In genomic region chr19:14085309-14085995, GRCh38 we compare ENCODE assay signal across 25 cellular contexts. TPM values are rescaled to one million over a fixed set of nuclear protein-coding genes. Genes with fewer than 3 reads are reported as not detected.
DNase-seq lines count a peak whose midpoint lies in the region; TF ChIP-seq lines count a peak whose summit lies in the region.
"Had no signal": no experiment of that assay in that cellular context is flagged by ENCODE, and none has a peak within 500 bp of the region (broad histone marks: within the 10 kb centered on the region; RNA-seq: fewer than 3 reads in every experiment).

TSS of gene C19orf67 (minus strand) at chr19:14085783. CDS start at chr19:14085627, 156 bp downstream.

- H3K79me2 ChIP-seq in osteoblast (ENCODE audit: insufficient read depth, low read length), result peaks cover 8% of the 10 kb centered on the region

- DNase-seq in RWPE1 (ENCODE audit: low spot score) (no peak), osteoblast (ENCODE audit: insufficient read length, low spot score, missing footprints) (peak; percentile 82), NCI-H146 (lab: John Stamatoyannopoulos, UW) (no peak), retina (no peak), NAMALWA (ENCODE audit: low spot score) (no peak)
- DNase-seq: activated B cell treated with CpG ODN at 0.5 μM for 24 hours; activated CD4-positive, alpha-beta T cell treated with anti-CD3 and anti-CD28 coated beads, Interleukin-2, amount 50 U/mL, for 4 hours; activated CD8-positive, alpha-beta memory T cell treated with anti-CD3 and anti-CD28 coated beads, Interleukin-2, amount 50 U/mL, for 48 hours; C1 segment of cervical spinal cord; Calu3; colonic mucosa; MG63; NCI-H1417 treated with DMSO at 0.1 percent for 48 hours; NCI-H446; NCI-H82; nucleus accumbens; stimulated activated CD4-positive, alpha-beta T cell treated with anti-CD3 and anti-CD28 coated beads, Interleukin-4, amount 100 ng/mL, for 1 hour; stimulated activated naive CD4-positive, alpha-beta T cell; T-helper 9 cell had no signal

- H3K4me3 ChIP-seq in iPS-11a (ENCODE audit: low read depth, low read length) (peak within 1 kb of the TSS; percentile 13), osteoblast (ENCODE audit: insufficient read depth, low read length) (no peak within 1 kb of the TSS)
- H3K4me3 ChIP-seq: colonic mucosa, gastroesophageal sphincter, MG63, thoracic aorta had no signal

- CTCF ChIA-PET in RWPE1 (lab: Yijun Ruan, JAX), result no interaction called here

- peak; percentile 22 for TF ChIP-seq POLR2A in GM19193 (IDR thresholded peaks at IDR 0.05; ENCODE audit: extremely low read depth, insufficient read depth, insufficient read length)

- peaks cover 12% of the 10 kb centered on the region for H4K20me1 ChIP-seq in osteoblast (ENCODE audit: insufficient read depth, low read length)

- no peak within 1 kb of the TSS for H2AFZ ChIP-seq in osteoblast (ENCODE audit: low read length)

- no peak within 1 kb of the TSS for H3K4me2 ChIP-seq in osteoblast (ENCODE audit: insufficient read depth, low read length)

- H3K9me3 ChIP-seq in osteoblast (ENCODE audit: low read depth, low read length), result no peaks in the 10 kb centered on the region
- H3K9me3 ChIP-seq: colonic mucosa, gastroesophageal sphincter, MG63, thoracic aorta had no signal

- POLR2A ChIA-PET in RWPE1 (lab: Yijun Ruan, JAX; ENCODE audit: low non-redundant PET), result no interaction called here

- peak within 1 kb of the TSS; percentile 51 for H3K27ac ChIP-seq in RWPE1
- no peak within 1 kb of the TSS for H3K27ac ChIP-seq in osteoblast (ENCODE audit: low read depth, low read length)
- H3K27ac ChIP-seq: colonic mucosa, thoracic aorta had no signal

- H3K4me1 ChIP-seq in osteoblast (ENCODE audit: insufficient read depth, low read length), result peaks cover 14% of the 10 kb centered on the region

- peaks cover 14% of the 10 kb centered on the region for H3K36me3 ChIP-seq in osteoblast (ENCODE audit: insufficient read depth, low read length)
- H3K36me3 ChIP-seq: colonic mucosa had no signal

- H3K27me3 ChIP-seq in osteoblast (ENCODE audit: insufficient read depth, low read length), result no peaks in the 10 kb centered on the region
- H3K27me3 ChIP-seq: colonic mucosa, gastroesophageal sphincter, MG63 had no signal

- no peak for TF ChIP-seq CTCF in RWPE1 (conservative IDR thresholded peaks at IDR 0.05; ENCODE audit: low read depth)
- TF ChIP-seq CTCF in osteoblast (IDR thresholded peaks at IDR 0.05; ENCODE audit: extremely low read depth, low read depth, low read length), result no peak

RNA-seq across cellular contexts. Expression of gene C19orf67, which starts in this region (rescaled TPM):
- total RNA-seq in osteoblast, result not detected in 2 replicates
- total RNA-seq: activated B cell treated with CpG ODN at 0.5 μM for 24 hours, Calu3, Daoy, gastroesophageal sphincter, lung microvascular endothelial cell, thoracic aorta had no signal

Comparison
In these comparisons a context has a peak if more than half of its experiments do, and no peak if none do; other contexts are left out.
1. Peak in DNase-seq in osteoblast; RNA of the gene not detected or under 1 TPM.